11 cellular contexts compared by ENCODE assay signal in the genomic region with DNA sequence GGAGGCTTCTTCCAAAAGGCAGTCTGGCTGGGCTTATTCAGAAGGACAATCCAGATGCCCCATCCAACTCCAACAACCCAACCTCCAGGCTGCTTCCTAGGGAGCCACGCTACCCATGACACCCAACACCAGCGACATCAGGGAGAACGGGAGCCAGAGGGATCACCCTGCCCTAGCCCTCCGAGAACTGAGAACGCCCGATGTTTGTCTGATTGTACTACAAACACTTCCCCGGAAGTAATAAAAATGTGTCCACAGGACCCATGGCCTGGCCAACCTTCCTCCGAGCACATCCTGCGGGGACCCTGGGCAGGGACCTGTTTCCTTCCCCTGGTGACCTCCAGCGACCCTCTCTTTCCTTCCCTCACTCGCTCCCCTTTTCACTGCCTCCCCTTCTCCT. TPM values are rescaled to one million over a fixed set of nuclear protein-coding genes. Genes with fewer than 3 reads are reported as not detected.
DNase-seq lines count a peak whose midpoint lies in the region; ATAC-seq and TF ChIP-seq lines count a peak whose summit lies in the region.
"Not testable (repeated sequence)": the region's sequence is repeated elsewhere in the genome, so short reads cannot be mapped to it uniquely, and the experiment has no call there.
"Had no signal": no experiment of that assay in that cellular context is flagged by ENCODE, and none has a peak within 500 bp of the region (broad histone marks: within the 10 kb centered on the region; RNA-seq: fewer than 3 reads in every experiment).

No MANE protein-coding gene starts in this region.

- TF ChIP-seq POLR2A in stomach (IDR thresholded peaks at IDR 0.05): not testable (repeated sequence)

- CTCF ChIA-PET in Caco-2 (lab: Charles Lee); WTC11 (lab: Charles Lee): not testable (repeated sequence)

- peak; percentile 13; the same call in 1 of the 2 replicates for ATAC-seq in WTC11
- peak; percentile 48 to 85 (median 66) for ATAC-seq in psoas muscle

- H3K4me1 Mint-ChIP-seq in Caco-2 (ENCODE audit: low read depth, unreplicated experiment); WTC11: not testable (repeated sequence)
- peaks cover 30% of the 10 kb centered on the region for H3K4me1 Mint-ChIP-seq in activated naive CD8-positive, alpha-beta T cell (ENCODE audit: low read depth)

- H3K4me1 ChIP-seq in Caco-2; left ventricle myocardium inferior; mononuclear cell (ENCODE audit: insufficient read depth, low read length); psoas muscle; stomach: not testable (repeated sequence)

- BruUV-seq in Caco-2 (replicated peaks; lab: Mats Ljungman, UMichigan): not testable (repeated sequence)

- H3K4me3 ChIP-seq in Caco-2 (ENCODE audit: low read depth, low read length): peak overlapping the region; percentile 29
- H3K4me3 ChIP-seq in left ventricle myocardium inferior: peak overlapping the region; percentile 24
- H3K4me3 ChIP-seq in mononuclear cell (ENCODE audit: low read length): peak overlapping the region; percentile 1
- peak overlapping the region; percentile 55 for H3K4me3 ChIP-seq in psoas muscle
- peak overlapping the region; percentile 8 to 26 (median 22) for H3K4me3 ChIP-seq in stomach

- intact Hi-C loops in Caco-2 (cut with micrococcal nuclease; ENCODE audit: unreplicated experiment); left ventricle myocardium inferior (cut with micrococcal nuclease); psoas muscle (cut with DNase I); stomach (cut with DNase I; ENCODE audit: low total_unique reads): not testable (repeated sequence)

- not testable (repeated sequence) for H3K27ac ChIP-seq in left ventricle myocardium inferior (replicated peaks); psoas muscle
- peak overlapping the region in 1 of 5 donors; percentile 31 for H3K27ac ChIP-seq in stomach

- not testable (repeated sequence) for TF ChIP-seq CTCF in Caco-2 (IDR thresholded peaks at IDR 0.05; ENCODE audit: insufficient read depth in 1 of 2, low read depth in 1 of 2, low read length in 1 of 2, severe bottlenecking in 1 of 2, unreplicated experiment in 1 of 2); WTC11 (IDR thresholded peaks at IDR 0.05); left ventricle myocardium inferior (IDR thresholded peaks at IDR 0.05; ENCODE audit: borderline replicate concordance); psoas muscle (IDR thresholded peaks at IDR 0.05); stomach (IDR thresholded peaks at IDR 0.05)

- H3K9me3 ChIP-seq in Caco-2; left ventricle myocardium inferior (replicated peaks); mononuclear cell (ENCODE audit: low read depth, low read length); psoas muscle; stomach: not testable (repeated sequence)

- TF ChIP-seq EP300 in stomach (IDR thresholded peaks at IDR 0.05): not testable (repeated sequence)

- H3K9me3 Mint-ChIP-seq in Caco-2 (ENCODE audit: unreplicated experiment); WTC11; activated naive CD8-positive, alpha-beta T cell (ENCODE audit: low read depth): not testable (repeated sequence)

- POLR2A ChIA-PET in Caco-2 (lab: Charles Lee); WTC11 (lab: Charles Lee): not testable (repeated sequence)

- H3K36me3 Mint-ChIP-seq in Caco-2 (ENCODE audit: insufficient read depth, unreplicated experiment); WTC11; activated naive CD8-positive, alpha-beta T cell: not testable (repeated sequence)

- not testable (repeated sequence) for H3K27me3 Mint-ChIP-seq in Caco-2 (ENCODE audit: insufficient read depth, unreplicated experiment); activated naive CD8-positive, alpha-beta T cell
- H3K27me3 Mint-ChIP-seq in WTC11 (ENCODE audit: low read depth): peaks cover 15% of the 10 kb centered on the region

- H3K27me3 ChIP-seq in Caco-2 (replicated peaks; ENCODE audit: control insufficient read depth, insufficient read depth, low read length); mononuclear cell (ENCODE audit: insufficient read depth, low read length); psoas muscle (ENCODE audit: insufficient read depth in 3 of 3, low read length in 2 of 3): not testable (repeated sequence)
- H3K27me3 ChIP-seq in left ventricle myocardium inferior (ENCODE audit: low read depth): peaks cover 38% of the 10 kb centered on the region
- peaks cover 0 to 25% (median 12%) of the 10 kb centered on the region in 3 donors for H3K27me3 ChIP-seq in stomach

- DNase-seq in Caco-2; WTC11 (ENCODE audit: low spot score); left ventricle myocardium inferior; psoas muscle; stomach: not testable (repeated sequence)
- DNase-seq in HuH-7.5 (ENCODE audit: low spot score): peak; percentile 12

- peak overlapping the region; percentile 63 for H3K4me3 Mint-ChIP-seq in Caco-2 (ENCODE audit: unreplicated experiment)
- peak overlapping the region; percentile 62 for H3K4me3 Mint-ChIP-seq in WTC11
- H3K4me3 Mint-ChIP-seq in activated naive CD8-positive, alpha-beta T cell: peak overlapping the region; percentile 94

- WGBS in psoas muscle, 3 donors: 9 to 20% (median 18%) methylated on average over 11 of the region's 11 CpGs
- WGBS in stomach, 5 donors: 23 to 43% (median 30%) methylated on average over 11 of the region's 11 CpGs

- peak overlapping the region; percentile 28 for H3K27ac Mint-ChIP-seq in Caco-2 (ENCODE audit: unreplicated experiment)
- H3K27ac Mint-ChIP-seq in WTC11: not testable (repeated sequence)
- H3K27ac Mint-ChIP-seq in activated naive CD8-positive, alpha-beta T cell: peak overlapping the region; percentile 97

- not testable (repeated sequence) for H3K36me3 ChIP-seq in Caco-2 (ENCODE audit: control insufficient read depth, insufficient read depth, low read length); left ventricle myocardium inferior; psoas muscle (ENCODE audit: insufficient read depth in 1 of 2, low read depth in 1 of 2); stomach

RNA-seq across cellular contexts. Expression of gene CD8B, which starts 0.5 kb away (rescaled TPM):
- 9.1 and 10.0 TPM in 2 replicates for total RNA-seq in Caco-2 (2022)
- 0.70 to 0.73 TPM (median 0.71 TPM) in 3 replicates for total RNA-seq in WTC11 (2021)
- total RNA-seq in left ventricle myocardium inferior: 0.22 TPM
- 41.9 TPM for total RNA-seq in mononuclear cell
- under 1 TPM in 1 of 4 donors, not detected in 3; 0.43 TPM for total RNA-seq in psoas muscle
- under 1 TPM in 2 of 3 donors, not detected in 1; 0.12 to 0.13 TPM for polyA plus RNA-seq in psoas muscle
- total RNA-seq in stomach: 10 to 100 TPM in 1 of 5 donors, 1 to 10 TPM in 2, not detected in 2; 2.2 to 14.0 (median 3.3) TPM
- 1 to 10 TPM in 1 of 3 donors, under 1 TPM in 2; 0.68 to 9.3 (median 0.78) TPM for polyA plus RNA-seq in stomach
- total RNA-seq: Daoy, dermis blood vessel endothelial cell, lung microvascular endothelial cell had no signal

Comparison
In these comparisons a context has a peak if more than half of its experiments do, and no peak if none do; other contexts are left out.
1. H3K4me3 ChIP-seq: peak in every context shown above with its lines; median percentile 55 in psoas muscle; 29 in Caco-2; 24 in left ventricle myocardium inferior; 22 in stomach; 1 in mononuclear cell.